24 cellular contexts compared by ENCODE assay signal in genomic region chr6:168834188-168834587, GRCh38.
"Had no signal": no experiment of that assay in that cellular context is flagged by ENCODE, and none has a peak within 500 bp of the region (broad histone marks: within the 10 kb centered on the region; RNA-seq: fewer than 3 reads in every experiment).

No MANE protein-coding gene starts in this region.

- H3K4me1 Mint-ChIP-seq: activated CD4-positive, alpha-beta T cell treated with anti-CD3 and anti-CD28 coated beads for 36 hours; activated naive CD4-positive, alpha-beta T cell treated with anti-CD3 and anti-CD28 coated beads, Interleukin-2, amount 10 ng/mL, durations not matched to agents 7 days and 5 days; activated naive CD8-positive, alpha-beta T cell treated with anti-CD3 and anti-CD28 coated beads for 36 hours; T-helper 17 cell had no signal

- H3K36me3 Mint-ChIP-seq: activated naive CD4-positive, alpha-beta T cell treated with anti-CD3 and anti-CD28 coated beads, Interleukin-2, amount 10 ng/mL, durations not matched to agents 7 days and 5 days; activated naive CD8-positive, alpha-beta T cell treated with anti-CD3 and anti-CD28 coated beads for 36 hours had no signal

- ATAC-seq: activated CD4-positive, alpha-beta T cell treated with anti-CD3 and anti-CD28 coated beads for 36 hours; activated CD8-positive, alpha-beta T cell treated with anti-CD3 and anti-CD28 coated beads for 36 hours; activated T-cell treated with anti-CD3 and anti-CD28 coated beads, Interleukin-2, amount 50 U/mL, for 72 hours; T-helper 17 cell had no signal

- DNase-seq: activated CD4-positive, alpha-beta T cell treated with anti-CD3 and anti-CD28 coated beads for 36 hours; activated CD4-positive, CD25-positive, alpha-beta regulatory T cell; activated CD8-positive, alpha-beta memory T cell treated with anti-CD3 and anti-CD28 coated beads, Interleukin-2, amount 50 U/mL, for 4 hours; activated CD8-positive, alpha-beta T cell treated with anti-CD3 and anti-CD28 coated beads for 36 hours; activated gamma-delta T cell treated with Interleukin-2 at 50 U/mL for 16 hours; activated naive CD4-positive, alpha-beta T cell treated with anti-CD3 and anti-CD28 coated beads, Interleukin-2, amount 10 ng/mL, durations not matched to agents 7 days and 5 days; activated naive CD8-positive, alpha-beta T cell treated with anti-CD3 and anti-CD28 coated beads for 36 hours; activated T-cell treated with anti-CD3 and anti-CD28 coated beads, Interleukin-2, amount 50 U/mL, for 72 hours; anterior cingulate cortex; cerebellar nuclear complex; NCI-H1092; NCI-H1417; NCI-H1694; NCI-H2029; NCI-H2107; NCI-H2171 treated with DMSO at 0.1 percent for 48 hours; NCI-H226; NCI-H510A; NCI-H526 treated with DMSO at 0.1 percent for 48 hours; NCI-H82; SIG-M5; T-helper 17 cell; T-helper 9 cell had no signal

- H3K9me3 Mint-ChIP-seq: activated CD8-positive, alpha-beta T cell treated with anti-CD3 and anti-CD28 coated beads for 36 hours; activated naive CD8-positive, alpha-beta T cell treated with anti-CD3 and anti-CD28 coated beads for 36 hours; activated T-cell treated with anti-CD3 and anti-CD28 coated beads, Interleukin-2, amount 50 U/mL, for 72 hours had no signal

- H3K4me3 Mint-ChIP-seq: activated CD4-positive, alpha-beta T cell treated with anti-CD3 and anti-CD28 coated beads for 36 hours; activated CD8-positive, alpha-beta T cell treated with anti-CD3 and anti-CD28 coated beads for 36 hours; activated naive CD4-positive, alpha-beta T cell treated with anti-CD3 and anti-CD28 coated beads, Interleukin-2, amount 10 ng/mL, durations not matched to agents 7 days and 5 days; activated naive CD8-positive, alpha-beta T cell treated with anti-CD3 and anti-CD28 coated beads for 36 hours; activated T-cell treated with anti-CD3 and anti-CD28 coated beads, Interleukin-2, amount 50 U/mL, for 72 hours; T-helper 17 cell had no signal

- H3K27me3 Mint-ChIP-seq: activated naive CD4-positive, alpha-beta T cell treated with anti-CD3 and anti-CD28 coated beads, Interleukin-2, amount 10 ng/mL, durations not matched to agents 7 days and 5 days had no signal

- H3K27ac Mint-ChIP-seq: activated CD4-positive, alpha-beta T cell treated with anti-CD3 and anti-CD28 coated beads for 36 hours; activated CD8-positive, alpha-beta T cell treated with anti-CD3 and anti-CD28 coated beads for 36 hours; activated naive CD4-positive, alpha-beta T cell treated with anti-CD3 and anti-CD28 coated beads, Interleukin-2, amount 10 ng/mL, durations not matched to agents 7 days and 5 days; activated naive CD8-positive, alpha-beta T cell treated with anti-CD3 and anti-CD28 coated beads for 36 hours; activated T-cell treated with anti-CD3 and anti-CD28 coated beads, Interleukin-2, amount 50 U/mL, for 72 hours; activated T-helper 2 cell treated with anti-CD3 and anti-CD28 coated beads, Interferon-gamma antibody, Interleukin-2, Interleukin-4, amounts not matched to agents 10 μg/mL and 5 μg/mL and 100 μg/mL, durations not matched to agents 14 hours and 24 hours and 36 hours had no signal
